8 cellular contexts compared by ENCODE assay signal in genomic region chr5:43065384-43066230, GRCh38. TPM values are rescaled to one million over a fixed set of nuclear protein-coding genes. Genes with fewer than 3 reads are reported as not detected.
A peak's percentile ranks its signal among the peaks of the same experiment; 100 is the strongest.
DNase-seq lines count a peak whose midpoint lies in the region; TF ChIP-seq lines count a peak whose summit lies in the region.

No MANE protein-coding gene starts in this region.

- H3K4me1 ChIP-seq in SK-N-SH (ENCODE audit: control insufficient read depth in 1 of 2, insufficient read depth in 2 of 2, low read depth in 1 of 2, low read length in 1 of 2) = peaks cover 11 to 13% of the 10 kb centered on the region in 2 experiments; a peak in 3 of 4 replicates
- H3K4me1 ChIP-seq in hepatocyte (ENCODE audit: insufficient read depth) = peaks cover 17% of the 10 kb centered on the region

- CTCF ChIA-PET in SK-N-SH (lab: Yijun Ruan, JAX) = interaction anchor here (0.5 to 3.2 kb wide), 14 partner anchors 14 to 490 kb away, joined by 3 to 21 read pairs (median 4); partner anchors contain the start of gene TMEM267

- TF ChIP-seq CTCF in HL-60 (IDR thresholded peaks at IDR 0.05; ENCODE audit: insufficient read depth, low read length) = no peak
- TF ChIP-seq CTCF in SK-N-SH (IDR thresholded peaks at IDR 0.05) = no peak
- TF ChIP-seq CTCF in hepatocyte (IDR thresholded peaks at IDR 0.05; ENCODE audit: poor library complexity) = no peak

- 1% methylated on average over 35 of the region's 36 CpGs for WGBS in SK-N-SH (ENCODE audit: low lambda C conversion rate)
- 2% methylated on average over 36 of the region's 36 CpGs for WGBS in hepatocyte (ENCODE audit: low lambda C conversion rate, missing lambda C conversion rate)

- DNase-seq in NOMO-1 treated with dmso at 0.1 percent for 144 hours (lab: John Stamatoyannopoulos, UW; ENCODE audit: unreplicated experiment) (peak; percentile 68), NOMO-1 treated with DMSO at 0.1 percent for 48 hours (lab: John Stamatoyannopoulos, UW; ENCODE audit: unreplicated experiment) (no peak), HL-60 (ENCODE audit: low read depth in 1 of 2, low spot score in 1 of 2) (peak; percentile 31 to 75), SK-N-SH (no peak), amniotic epithelial cell (ENCODE audit: low read depth) (peak; percentile 73), hepatocyte (ENCODE audit: low spot score) (peak; percentile 64), retina (peak; percentile 62), HuH-7.5 (ENCODE audit: low spot score) (no peak)

- H3K9ac ChIP-seq in SK-N-SH = peak overlapping the region; percentile 84

- H3K9me3 ChIP-seq in SK-N-SH (no peaks in the 10 kb centered on the region), hepatocyte (ENCODE audit: low read depth) (no peaks in the 10 kb centered on the region)

- H3K27me3 ChIP-seq in HL-60 (ENCODE audit: insufficient read depth, poor library complexity, severe bottlenecking) = no peaks in the 10 kb centered on the region
- H3K27me3 ChIP-seq in SK-N-SH (ENCODE audit: insufficient read depth) = no peaks in the 10 kb centered on the region
- no peaks in the 10 kb centered on the region for H3K27me3 ChIP-seq in hepatocyte

- H3K79me2 ChIP-seq in SK-N-SH (ENCODE audit: insufficient read depth) (peaks cover 70% of the 10 kb centered on the region), hepatocyte (peaks cover 56% of the 10 kb centered on the region)

- peaks cover 2 to 9% of the 10 kb centered on the region in 2 experiments for H3K36me3 ChIP-seq in SK-N-SH (replicated peaks in 1 of 2; ENCODE audit: control insufficient read depth in 1 of 2, insufficient read depth in 2 of 2, low read length in 1 of 2)
- H3K36me3 ChIP-seq in hepatocyte (replicated peaks; ENCODE audit: insufficient read depth, low read depth) = no peaks in the 10 kb centered on the region

- POLR2A ChIA-PET in SK-N-SH (lab: Yijun Ruan, JAX) = interaction anchor here (0.6 to 3.5 kb wide), 2 partner anchors 55 to 441 kb away, joined by 3 to 17 read pairs; partner anchors contain the start of gene ZNF131

- H3K27ac ChIP-seq in HL-60 (replicated peaks) (peak overlapping the region; percentile 100), SK-N-SH (ENCODE audit: low read depth in 2 of 2, low read length in 1 of 2) (peak overlapping the region; percentile 90 to 97), hepatocyte (peak overlapping the region; percentile 100)

- H2AFZ ChIP-seq in SK-N-SH (ENCODE audit: low read depth) (peak overlapping the region; percentile 68), hepatocyte (peak overlapping the region; percentile 91)

- H3F3A ChIP-seq in SK-N-SH (replicated peaks; ENCODE audit: insufficient read depth) = peaks cover 15% of the 10 kb centered on the region

- TF ChIP-seq EP300 in SK-N-SH (IDR thresholded peaks at IDR 0.05; ENCODE audit: borderline replicate concordance in 1 of 2, low read depth in 1 of 2, low read length in 1 of 2) = no peak

- TF ChIP-seq RAD21 in SK-N-SH (IDR thresholded peaks at IDR 0.05; ENCODE audit: low read length) = no peak

- no peaks in the 10 kb centered on the region for H3K9me2 ChIP-seq in SK-N-SH
- no peaks in the 10 kb centered on the region for H3K9me2 ChIP-seq in hepatocyte (replicated peaks; ENCODE audit: insufficient read depth)

- peak overlapping the region; percentile 91 for H3K4me2 ChIP-seq in SK-N-SH
- H3K4me2 ChIP-seq in hepatocyte = peak overlapping the region; percentile 90

- peak overlapping the region; percentile 57 for H3K4me3 ChIP-seq in HL-60 (replicated peaks; ENCODE audit: insufficient read depth, low read length)
- peak overlapping the region; percentile 80 to 84 for H3K4me3 ChIP-seq in SK-N-SH (ENCODE audit: low read depth in 2 of 2, low read length in 1 of 2)
- H3K4me3 ChIP-seq in hepatocyte = peak overlapping the region; percentile 94

- H4K20me1 ChIP-seq in SK-N-SH (ENCODE audit: insufficient read depth) = no peaks in the 10 kb centered on the region
- no peaks in the 10 kb centered on the region for H4K20me1 ChIP-seq in hepatocyte (ENCODE audit: insufficient read depth, poor library complexity, severe bottlenecking)

TF ChIP-seq in SK-N-SH, 30 proteins besides CTCF, POLR2A, EP300 and RAD21 (continues in another document):
- no peak for TF ChIP-seq TCF12 (IDR thresholded peaks at IDR 0.05)
- TF ChIP-seq GATA2 (CRISPR knock-in tag; IDR thresholded peaks at IDR 0.05) = no peak
- TF ChIP-seq ZBTB33 (IDR thresholded peaks at IDR 0.05; ENCODE audit: borderline replicate concordance, low read depth) = no peak
- TF ChIP-seq JUND (IDR thresholded peaks at IDR 0.05) = no peak
- TF ChIP-seq MAX (IDR thresholded peaks at IDR 0.05; ENCODE audit: low read depth) = peak; percentile 48; the same call in 1 of the 2 replicates
- no peak for TF ChIP-seq RFX5 (IDR thresholded peaks at IDR 0.05; ENCODE audit: low read length)
- TF ChIP-seq EZH2phosphoT487 (IDR thresholded peaks at IDR 0.05; ENCODE audit: borderline replicate concordance, low read depth) = no peak
- no peak for TF ChIP-seq RXRA (IDR thresholded peaks at IDR 0.05; ENCODE audit: borderline replicate concordance, low read depth)
- no peak for TF ChIP-seq FOXJ3 (CRISPR knock-in tag; IDR thresholded peaks at IDR 0.05)
- no peak for TF ChIP-seq REST (IDR thresholded peaks at IDR 0.05; ENCODE audit: low read depth, low read length)
- 0 out of 2 replicates have a peak, but pooled peaks have one; percentile 1 for TF ChIP-seq TEAD4 (IDR thresholded peaks at IDR 0.05; ENCODE audit: borderline replicate concordance, insufficient read depth)
- no peak for TF ChIP-seq SMC3 (IDR thresholded peaks at IDR 0.05; ENCODE audit: low read depth, low read length)
- TF ChIP-seq NRF1 (IDR thresholded peaks at IDR 0.05; ENCODE audit: low read depth, low read length) = no peak
- no peak for TF ChIP-seq SIN3A (IDR thresholded peaks at IDR 0.05; ENCODE audit: borderline replicate concordance, low read depth, low read length)
- TF ChIP-seq CHD2 (IDR thresholded peaks at IDR 0.05; ENCODE audit: low read length, partially characterized antibody) = no peak
- TF ChIP-seq IRF3 (IDR thresholded peaks at IDR 0.05; ENCODE audit: low read depth, low read length) = no peak

RNA-seq across cellular contexts. Expression of gene ANXA2R, which starts 25.5 kb away (rescaled TPM):
- polyA plus RNA-seq in SK-N-SH (2012; rRNA removed) = 1.7 and 1.9 TPM in 2 replicates
- 0.88 and 1.4 TPM in 2 replicates for polyA plus RNA-seq in SK-N-SH (2012; cell fraction: cytosol; rRNA removed)
- 3.7 and 5.4 TPM in 2 replicates for polyA plus RNA-seq in SK-N-SH (2012; cell fraction: nucleus; rRNA removed)
- 0.93 and 4.4 TPM in 2 replicates for total RNA-seq in hepatocyte
- polyA plus RNA-seq in hepatocyte = 3.2 and 4.5 TPM in 2 replicates

RNA-seq across cellular contexts. Expression of gene ZNF131, which starts 55.1 kb away (rescaled TPM):
- polyA plus RNA-seq in SK-N-SH (2012; rRNA removed) (17.2 and 22.9 TPM in 2 replicates), hepatocyte (23.1 and 27.1 TPM in 2 replicates)
- 25.3 and 25.6 TPM in 2 replicates for polyA plus RNA-seq in SK-N-SH (2012; cell fraction: cytosol; rRNA removed)
- polyA plus RNA-seq in SK-N-SH (2012; cell fraction: nucleus; rRNA removed) = 20.2 and 35.9 TPM in 2 replicates
- total RNA-seq in hepatocyte = 27.9 and 44.7 TPM in 2 replicates

Comparison
In these comparisons a context has a peak if more than half of its experiments do, and no peak if none do; other contexts are left out.
1. DNase-seq: peak in NOMO-1 treated with dmso at 0.1 percent for 144 hours (single experiment), HL-60 (2 of 2), amniotic epithelial cell (single experiment), hepatocyte (single experiment) and retina (single experiment); none in NOMO-1 treated with DMSO at 0.1 percent for 48 hours (single experiment), SK-N-SH (single experiment) and HuH-7.5 (single experiment).
2. Peak in every context shown above with its lines, with median percentiles within 50 percentile points of each other: H3K27ac ChIP-seq and H3K4me3 ChIP-seq.